In the genomic region with DNA sequence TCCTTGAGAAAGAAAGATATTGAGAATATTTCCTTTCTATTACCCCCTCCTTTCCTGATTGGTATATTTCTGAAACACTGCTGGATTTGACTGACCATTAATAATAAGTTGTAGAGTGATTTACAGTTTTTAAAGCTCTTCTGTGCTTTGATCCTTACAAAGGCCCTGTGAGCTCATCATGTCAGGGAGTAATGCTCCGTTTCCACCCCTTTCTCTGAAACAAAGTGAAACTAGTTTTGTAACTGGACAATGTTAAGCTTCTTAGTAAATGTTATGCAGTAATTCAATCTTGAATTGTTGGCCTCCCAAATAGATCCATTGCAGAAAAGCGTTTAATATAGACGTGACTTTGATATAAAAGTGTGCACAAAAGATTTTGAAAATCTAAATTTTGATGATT, we compare ENCODE assay signal across 11 cellular contexts.
DNase-seq lines count a peak whose midpoint lies in the region; ATAC-seq lines count a peak whose summit lies in the region.
"Had no signal": no experiment of that assay in that cellular context is flagged by ENCODE, and none has a peak within 500 bp of the region (broad histone marks: within the 10 kb centered on the region; RNA-seq: fewer than 3 reads in every experiment).

No MANE protein-coding gene starts in this region.

- H4K20me1 ChIP-seq in BLaER1: no peaks in the 10 kb centered on the region

- H3K18ac ChIP-seq in mesenchymal stem cell (ENCODE audit: low read depth in 1 of 2, low read length in 2 of 2): no peak overlapping the region

- H2BK15ac ChIP-seq in mesenchymal stem cell (ENCODE audit: low read depth, poor library complexity, severe bottlenecking): no peak overlapping the region

- H3K36me3 Mint-ChIP-seq in activated CD4-positive, alpha-beta memory T cell treated with anti-CD3 and anti-CD28 coated beads, Interleukin-2, amount 10 ng/mL, durations not matched to agents 7 days and 5 days (ENCODE audit: low read depth): no peaks in the 10 kb centered on the region

- no peaks in the 10 kb centered on the region for H3K27me3 Mint-ChIP-seq in activated CD4-positive, alpha-beta memory T cell treated with anti-CD3 and anti-CD28 coated beads, Interleukin-2, amount 10 ng/mL, durations not matched to agents 7 days and 5 days

- no peak overlapping the region for H3K23ac ChIP-seq in mesenchymal stem cell (ENCODE audit: low read length in 2 of 2)

- no peaks in the 10 kb centered on the region for H3K79me1 ChIP-seq in mesenchymal stem cell (replicated peaks; ENCODE audit: low read length, poor library complexity, severe bottlenecking)

- H3K27me3 ChIP-seq in BLaER1 (no peaks in the 10 kb centered on the region), mesenchymal stem cell (ENCODE audit: control insufficient read depth in 1 of 2, insufficient read depth in 1 of 2, low read length in 2 of 2) (no peaks in the 10 kb centered on the region)
- H3K27me3 ChIP-seq: suprapubic skin had no signal

- no peak overlapping the region for H4K91ac ChIP-seq in mesenchymal stem cell (ENCODE audit: low read length)

- no peak overlapping the region for H3K9ac ChIP-seq in BLaER1
- peak overlapping the region; percentile 78 for H3K9ac ChIP-seq in mesenchymal stem cell (ENCODE audit: low read length)

- POLR2A ChIA-PET in activated CD4-positive, alpha-beta memory T cell treated with anti-CD3 and anti-CD28 coated beads, Interleukin-2, amount 10 ng/mL, durations not matched to agents 7 days and 5 days (lab: Charles Lee): no interaction called here

- no peak overlapping the region for H2AFZ ChIP-seq in mesenchymal stem cell (ENCODE audit: low read depth, low read length)

- H3K4ac ChIP-seq in mesenchymal stem cell (ENCODE audit: low read depth in 1 of 2, low read length in 2 of 2): no peak overlapping the region

- H3K9me3 ChIP-seq in BLaER1 (no peaks in the 10 kb centered on the region), mesenchymal stem cell (ENCODE audit: control insufficient read depth, low read length) (no peaks in the 10 kb centered on the region)
- H3K9me3 ChIP-seq: suprapubic skin had no signal

- H3K27ac Mint-ChIP-seq in activated CD4-positive, alpha-beta memory T cell treated with anti-CD3 and anti-CD28 coated beads, Interleukin-2, amount 10 ng/mL, durations not matched to agents 7 days and 5 days: no peak overlapping the region

- ATAC-seq in HG02571 (IDR thresholded peaks at IDR 0.05; ENCODE audit: unreplicated experiment) (no peak), HG03135 (IDR thresholded peaks at IDR 0.05; ENCODE audit: unreplicated experiment) (no peak)

- H3K4me3 ChIP-seq in BLaER1 (peak overlapping the region; percentile 39; the same call in 1 of the 2 replicates), mesenchymal stem cell (ENCODE audit: insufficient read depth in 1 of 2, low read depth in 1 of 2, low read length in 2 of 2) (peak overlapping the region in 1 of 2 experiments; percentile 74)
- H3K4me3 ChIP-seq: skin epidermis, suprapubic skin had no signal

- no peak overlapping the region for H2AK5ac ChIP-seq in mesenchymal stem cell (ENCODE audit: low read length, severe bottlenecking)

- DNase-seq in HPDE6-E6E7 (ENCODE audit: extremely low spot score) (peak; percentile 12), astrocyte of the hippocampus (ENCODE audit: low read depth, low spot score) (peak; percentile 13), mesenchymal stem cell (peak; percentile 33), ecto neural progenitor cell (ENCODE audit: low spot score) (no peak)
- DNase-seq in activated CD4-positive, alpha-beta memory T cell treated with anti-CD3 and anti-CD28 coated beads, Interleukin-2, amount 10 ng/mL, durations not matched to agents 7 days and 5 days: no peak
- DNase-seq: SIG-M5 had no signal

- H3K4me2 ChIP-seq in BLaER1 (peak overlapping the region; percentile 31), mesenchymal stem cell (ENCODE audit: low read length, poor library complexity, severe bottlenecking) (no peak overlapping the region)

- no peak overlapping the region for H4K8ac ChIP-seq in mesenchymal stem cell (ENCODE audit: low read length)

- H3K27ac ChIP-seq in BLaER1 (no peak overlapping the region), mesenchymal stem cell (ENCODE audit: low read length, poor library complexity, severe bottlenecking) (no peak overlapping the region)
- H3K27ac ChIP-seq: skin epidermis, suprapubic skin had no signal

- H2BK5ac ChIP-seq in mesenchymal stem cell (ENCODE audit: low read depth, low read length, poor library complexity, severe bottlenecking): no peak overlapping the region

- no peak overlapping the region for H2BK12ac ChIP-seq in mesenchymal stem cell (ENCODE audit: low read length in 2 of 2)

- no peaks in the 10 kb centered on the region for H3K9me3 Mint-ChIP-seq in activated CD4-positive, alpha-beta memory T cell treated with anti-CD3 and anti-CD28 coated beads, Interleukin-2, amount 10 ng/mL, durations not matched to agents 7 days and 5 days

- H3K4me1 Mint-ChIP-seq in activated CD4-positive, alpha-beta memory T cell treated with anti-CD3 and anti-CD28 coated beads, Interleukin-2, amount 10 ng/mL, durations not matched to agents 7 days and 5 days: no peaks in the 10 kb centered on the region

- H3K36me3 ChIP-seq in BLaER1 (no peaks in the 10 kb centered on the region), mesenchymal stem cell (ENCODE audit: control insufficient read depth in 1 of 2, insufficient read depth in 2 of 2, low read depth in 1 of 2, low read length in 2 of 2) (no peaks in the 10 kb centered on the region)
- H3K36me3 ChIP-seq: suprapubic skin had no signal

- 79% methylated on average over 2 of the region's 3 CpGs for WGBS in mesenchymal stem cell

- H3K4me3 Mint-ChIP-seq in activated CD4-positive, alpha-beta memory T cell treated with anti-CD3 and anti-CD28 coated beads, Interleukin-2, amount 10 ng/mL, durations not matched to agents 7 days and 5 days: no peak overlapping the region

- H2BK120ac ChIP-seq in mesenchymal stem cell (ENCODE audit: low read depth, low read length): no peak overlapping the region

- H3K14ac ChIP-seq in mesenchymal stem cell (ENCODE audit: low read length in 2 of 2): no peak overlapping the region

- CTCF ChIA-PET in activated CD4-positive, alpha-beta memory T cell treated with anti-CD3 and anti-CD28 coated beads, Interleukin-2, amount 10 ng/mL, durations not matched to agents 7 days and 5 days (lab: Charles Lee): no interaction called here

- no peaks in the 10 kb centered on the region for H3K4me1 ChIP-seq in BLaER1
- no peaks in the 10 kb centered on the region for H3K4me1 ChIP-seq in mesenchymal stem cell (ENCODE audit: control insufficient read depth, insufficient read depth, low read depth, low read length)
- H3K4me1 ChIP-seq: suprapubic skin had no signal

Comparison
In these comparisons a context has a peak if more than half of its experiments do, and no peak if none do; other contexts are left out.
1. DNase-seq: peak in HPDE6-E6E7 (single experiment), astrocyte of the hippocampus (single experiment) and mesenchymal stem cell (single experiment); none in ecto neural progenitor cell (single experiment) and activated CD4-positive, alpha-beta memory T cell treated with anti-CD3 and anti-CD28 coated beads, Interleukin-2, amount 10 ng/mL, durations not matched to agents 7 days and 5 days (single experiment).